19 cellular contexts compared by ENCODE assay signal in genomic region chr7:42678315-42678714, GRCh38.
DNase-seq lines count a peak whose midpoint lies in the region; ATAC-seq, FAIRE-seq and TF ChIP-seq lines count a peak whose summit lies in the region.
"Had no signal": no experiment of that assay in that cellular context is flagged by ENCODE, and none has a peak within 500 bp of the region (broad histone marks: within the 10 kb centered on the region; RNA-seq: fewer than 3 reads in every experiment).

No MANE protein-coding gene starts in this region.

- H2BK12ac ChIP-seq in H9 (ENCODE audit: insufficient read length, low read depth, low read length): no peak overlapping the region

- no peak overlapping the region for H2BK120ac ChIP-seq in H9 (ENCODE audit: low read depth, low read length, poor library complexity, severe bottlenecking)

- no peaks in the 10 kb centered on the region for H3K9me2 ChIP-seq in PC-3 (replicated peaks; ENCODE audit: low read length)

- no peak overlapping the region for H2BK15ac ChIP-seq in H9 (ENCODE audit: low read depth, low read length)

- no peaks in the 10 kb centered on the region for H4K20me1 ChIP-seq in PC-3 (ENCODE audit: low read length)
- H4K20me1 ChIP-seq in H9 (ENCODE audit: control insufficient read depth, insufficient read depth, insufficient read length): no peaks in the 10 kb centered on the region

- CTCF ChIA-PET in PC-3 (lab: Charles Lee): no interaction called here
- CTCF ChIA-PET in activated CD8-positive, alpha-beta T cell treated with anti-CD3 and anti-CD28 coated beads, Interleukin-2, amount 10 ng/mL, durations not matched to agents 7 days and 5 days (lab: Charles Lee): no interaction called here

- peak overlapping the region; percentile 61 for H3K27ac ChIP-seq in PC-3 (ENCODE audit: low read length)
- peak overlapping the region; percentile 13 to 21 for H3K27ac ChIP-seq in esophagus (ENCODE audit: low read depth in 2 of 2, low read length in 1 of 2)
- no peak overlapping the region for H3K27ac ChIP-seq in H9 (ENCODE audit: insufficient read length, low read depth, low read length)
- H3K27ac ChIP-seq: lower lobe of right lung, thoracic aorta had no signal

- H3K4me2 ChIP-seq in PC-3 (ENCODE audit: low read length) (0 out of 2 replicates have a peak overlapping the region, but pooled peaks have one; percentile 14), H9 (ENCODE audit: insufficient read depth, insufficient read length, low read length) (no peak overlapping the region)

- no peak; the same call in 1 of the 2 replicates for ATAC-seq in PC-3
- no peak for ATAC-seq in activated CD8-positive, alpha-beta T cell treated with anti-CD3 and anti-CD28 coated beads, Interleukin-2, amount 10 ng/mL, durations not matched to agents 7 days and 5 days
- ATAC-seq: naive thymus-derived CD8-positive, alpha-beta T cell had no signal

- H3K4me1 Mint-ChIP-seq in mesothelial cell of epicardium (peaks cover 43% of the 10 kb centered on the region), H9 (0 out of 4 replicates have a peak, but pooled peaks cover 0 to 3% of the 10 kb centered on the region in 2 experiments)
- H3K4me1 Mint-ChIP-seq in activated CD8-positive, alpha-beta T cell treated with anti-CD3 and anti-CD28 coated beads, Interleukin-2, amount 10 ng/mL, durations not matched to agents 7 days and 5 days (ENCODE audit: low read depth): no peaks in the 10 kb centered on the region
- H3K4me1 Mint-ChIP-seq: brain; naive thymus-derived CD8-positive, alpha-beta T cell had no signal

- TF ChIP-seq CTCF in PC-3 (conservative IDR thresholded peaks at IDR 0.05; ENCODE audit: low read depth, low read length): no peak
- no peak for TF ChIP-seq CTCF in mesothelial cell of epicardium (IDR thresholded peaks at IDR 0.05; ENCODE audit: unreplicated experiment)
- no peak for TF ChIP-seq CTCF in H9 (conservative IDR thresholded peaks at IDR 0.05)

- 22 to 33% methylated on average over 1 of the region's 1 CpG for WGBS in esophagus, 2 donors
- WGBS in H9 (ENCODE audit: extremely low coverage, insufficient read length, low lambda C conversion rate): no CpG with 5 or more reads among the region's 1 CpG

- no peaks in the 10 kb centered on the region for H3F3A ChIP-seq in PC-3 (ENCODE audit: low read length, unreplicated experiment)

- no peak overlapping the region for H3K4ac ChIP-seq in H9 (ENCODE audit: low read depth, low read length)

- H3K56ac ChIP-seq in H9 (ENCODE audit: insufficient read length, low read depth, low read length): no peak overlapping the region

- H3K79me2 ChIP-seq in PC-3 (ENCODE audit: low read length): no peaks in the 10 kb centered on the region
- no peaks in the 10 kb centered on the region for H3K79me2 ChIP-seq in H9 (ENCODE audit: insufficient read depth, low read length)

- H3T11ph ChIP-seq in H9 (ENCODE audit: low read length): no peak overlapping the region

- peaks cover 7% of the 10 kb centered on the region for H3K9me3 Mint-ChIP-seq in mesothelial cell of epicardium
- peaks cover 11% of the 10 kb centered on the region in 2 experiments; a peak in 4 of 5 replicates for H3K9me3 Mint-ChIP-seq in H9
- no peaks in the 10 kb centered on the region for H3K9me3 Mint-ChIP-seq in activated CD8-positive, alpha-beta T cell treated with anti-CD3 and anti-CD28 coated beads, Interleukin-2, amount 10 ng/mL, durations not matched to agents 7 days and 5 days (ENCODE audit: insufficient read depth)

- H2BK5ac ChIP-seq in H9 (ENCODE audit: insufficient read length, low read length): no peak overlapping the region

- H3K9me3 ChIP-seq in PC-3 (ENCODE audit: low read length) (no peaks in the 10 kb centered on the region), esophagus (ENCODE audit: control insufficient read depth in 2 of 2, insufficient read depth in 1 of 2, low read depth in 1 of 2, low read length in 1 of 2) (no peaks in the 10 kb centered on the region), H9 (ENCODE audit: control insufficient read depth, low read depth, low read length) (no peaks in the 10 kb centered on the region)
- H3K9me3 ChIP-seq: thoracic aorta had no signal

- no peak overlapping the region for H4K8ac ChIP-seq in H9 (replicated peaks; ENCODE audit: insufficient read length, low read depth, low read length)

- intact Hi-C loops in PC-3 (cut with micrococcal nuclease): no loop called here

- H3K36me3 ChIP-seq in PC-3 (ENCODE audit: low read depth, low read length) (no peaks in the 10 kb centered on the region), esophagus (ENCODE audit: control insufficient read depth in 2 of 2, insufficient read depth in 2 of 2, low read length in 1 of 2) (no peaks in the 10 kb centered on the region)
- H3K36me3 ChIP-seq: lower lobe of right lung, MG63, thoracic aorta had no signal

- H3K9ac ChIP-seq in PC-3 (ENCODE audit: low read length): no peak overlapping the region
- no peak overlapping the region for H3K9ac ChIP-seq in H9 (ENCODE audit: extremely low read depth, insufficient read length, low read length)

- no peak overlapping the region for H4K91ac ChIP-seq in H9 (ENCODE audit: insufficient read length, low read depth, low read length)

- POLR2A ChIA-PET in PC-3 (lab: Charles Lee; ENCODE audit: unreplicated experiment): no interaction called here
- POLR2A ChIA-PET in activated CD8-positive, alpha-beta T cell treated with anti-CD3 and anti-CD28 coated beads, Interleukin-2, amount 10 ng/mL, durations not matched to agents 7 days and 5 days (lab: Charles Lee): no interaction called here

- DNase-seq in PC-3: no peak
- DNase-seq in mesothelial cell of epicardium (ENCODE audit: low spot score in 2 of 2, unreplicated experiment in 2 of 2): no peak
- DNase-seq in stromal cell of bone marrow (ENCODE audit: low read depth): peak; percentile 48
- DNase-seq in GM19239 (ENCODE audit: insufficient read length, low spot score): no peak
- no peak for DNase-seq in H9
- no peak for DNase-seq in putamen (ENCODE audit: low spot score)
- no peak for DNase-seq in activated CD8-positive, alpha-beta T cell treated with anti-CD3 and anti-CD28 coated beads, Interleukin-2, amount 10 ng/mL, durations not matched to agents 7 days and 5 days
- DNase-seq: activated CD4-positive, alpha-beta T cell treated with anti-CD3 and anti-CD28 coated beads for 48 hours; activated naive CD4-positive, alpha-beta T cell treated with anti-CD3 and anti-CD28 coated beads for 36 hours; DMS 273 treated with DMSO at 0.1 percent for 48 hours; lower lobe of right lung; naive thymus-derived CD8-positive, alpha-beta T cell; NCI-H187 treated with DMSO at 0.1 percent for 48 hours had no signal

- H3K27me3 ChIP-seq in PC-3 (ENCODE audit: low read length) (no peaks in the 10 kb centered on the region), esophagus (ENCODE audit: control insufficient read depth in 1 of 2, insufficient read depth in 2 of 2, low read length in 2 of 2) (no peaks in the 10 kb centered on the region), H9 (ENCODE audit: insufficient read depth, low read length) (no peaks in the 10 kb centered on the region)
- H3K27me3 ChIP-seq: MG63 had no signal

- H3K4me3 Mint-ChIP-seq in mesothelial cell of epicardium (no peak overlapping the region), H9 (no peak overlapping the region)
- no peak overlapping the region for H3K4me3 Mint-ChIP-seq in activated CD8-positive, alpha-beta T cell treated with anti-CD3 and anti-CD28 coated beads, Interleukin-2, amount 10 ng/mL, durations not matched to agents 7 days and 5 days
- H3K4me3 Mint-ChIP-seq: activated naive CD4-positive, alpha-beta T cell treated with anti-CD3 and anti-CD28 coated beads for 36 hours; brain; naive thymus-derived CD8-positive, alpha-beta T cell had no signal

- no peak overlapping the region for H4K5ac ChIP-seq in H9 (ENCODE audit: insufficient read length, low read depth, low read length)

- no peak overlapping the region for H2BK20ac ChIP-seq in H9 (ENCODE audit: low read depth, low read length, poor library complexity, severe bottlenecking)

- BruUV-seq in PC-3 (replicated peaks; lab: Mats Ljungman, UMichigan): no TSS peak

- H3K18ac ChIP-seq in H9 (ENCODE audit: insufficient read length, low read depth, low read length): no peak overlapping the region

- H3K79me1 ChIP-seq in H9 (ENCODE audit: insufficient read depth, low read depth, low read length, poor library complexity, severe bottlenecking): no peaks in the 10 kb centered on the region

- no peak overlapping the region for H3K23ac ChIP-seq in H9 (ENCODE audit: insufficient read length, low read depth, low read length)

- no peak overlapping the region for H3K14ac ChIP-seq in H9 (ENCODE audit: insufficient read depth, low read length)

- H3K4me3 ChIP-seq in PC-3 (ENCODE audit: low read length) (no peak overlapping the region), esophagus (ENCODE audit: low read depth in 1 of 2, low read length in 2 of 2) (no peak overlapping the region)
- H3K4me3 ChIP-seq: lower lobe of right lung, MG63, thoracic aorta had no signal

- no peak for FAIRE-seq in GM19239 (lab: Jason Lieb, UNC)
- FAIRE-seq: frontal cortex had no signal

- H2AFZ ChIP-seq in PC-3 (ENCODE audit: low read length) (no peak overlapping the region), H9 (ENCODE audit: low read length) (no peak overlapping the region)

- no peaks in the 10 kb centered on the region for H3K23me2 ChIP-seq in H9 (ENCODE audit: insufficient read length, low read depth, low read length, poor library complexity, severe bottlenecking)

- H3K27ac Mint-ChIP-seq in mesothelial cell of epicardium (peak overlapping the region; percentile 80), H9 (no peak overlapping the region)
- H3K27ac Mint-ChIP-seq in activated CD8-positive, alpha-beta T cell treated with anti-CD3 and anti-CD28 coated beads, Interleukin-2, amount 10 ng/mL, durations not matched to agents 7 days and 5 days: no peak overlapping the region
- H3K27ac Mint-ChIP-seq: activated naive CD4-positive, alpha-beta T cell treated with anti-CD3 and anti-CD28 coated beads for 36 hours; progenitor cell of endocrine pancreas had no signal

- no peak overlapping the region for H2AK5ac ChIP-seq in H9 (ENCODE audit: insufficient read length, low read length)

- H3K4me1 ChIP-seq in PC-3 (ENCODE audit: insufficient read depth, low read length): peaks cover 20% of the 10 kb centered on the region
- no peaks in the 10 kb centered on the region for H3K4me1 ChIP-seq in esophagus (ENCODE audit: control insufficient read depth in 2 of 2, insufficient read depth in 2 of 2, low read length in 1 of 2)
- H3K4me1 ChIP-seq in H9 (ENCODE audit: insufficient read depth, low read length): peaks cover 2% of the 10 kb centered on the region; the same call in 1 of the 2 replicates
- H3K4me1 ChIP-seq: lower lobe of right lung had no signal

- no peaks in the 10 kb centered on the region for H3K27me3 Mint-ChIP-seq in mesothelial cell of epicardium (ENCODE audit: low read depth)
- no peaks in the 10 kb centered on the region; the same call in 1 of the 2 replicates for H3K27me3 Mint-ChIP-seq in H9 (ENCODE audit: low read depth)
- no peaks in the 10 kb centered on the region for H3K27me3 Mint-ChIP-seq in activated CD8-positive, alpha-beta T cell treated with anti-CD3 and anti-CD28 coated beads, Interleukin-2, amount 10 ng/mL, durations not matched to agents 7 days and 5 days (ENCODE audit: low read depth)

- H3K36me3 Mint-ChIP-seq in mesothelial cell of epicardium (peaks cover 8% of the 10 kb centered on the region), H9 (ENCODE audit: insufficient read depth in 1 of 3, low read depth in 3 of 3) (peaks cover 4 to 13% (median 5%) of the 10 kb centered on the region in 3 experiments; a peak in 3 of 7 replicates)
- H3K36me3 Mint-ChIP-seq in activated CD8-positive, alpha-beta T cell treated with anti-CD3 and anti-CD28 coated beads, Interleukin-2, amount 10 ng/mL, durations not matched to agents 7 days and 5 days (ENCODE audit: low read depth): no peaks in the 10 kb centered on the region
- H3K36me3 Mint-ChIP-seq: brain; naive thymus-derived CD8-positive, alpha-beta T cell had no signal
